ENCODE assay signal across 15 cellular contexts in the genomic region with DNA sequence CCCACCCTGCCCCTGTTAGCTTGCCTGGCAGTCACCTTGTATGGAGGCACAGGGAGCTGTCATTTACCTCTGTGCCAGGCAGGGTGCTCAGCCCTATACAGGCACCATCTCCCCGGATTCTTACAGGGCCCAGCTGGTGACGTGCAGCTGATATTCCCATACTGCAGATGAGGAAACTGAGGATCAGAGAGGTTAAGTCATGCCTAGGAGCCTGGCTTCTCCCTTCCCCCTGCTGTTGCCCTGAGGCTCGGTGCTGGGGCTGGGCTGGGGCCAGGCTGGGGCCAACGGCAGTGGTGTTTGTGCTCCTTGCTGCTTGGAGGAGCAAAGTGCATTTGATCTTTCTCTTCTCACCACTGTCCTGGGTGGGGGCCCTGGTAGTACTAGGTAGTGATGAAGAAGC. TPM values are rescaled to one million over a fixed set of nuclear protein-coding genes. Genes with fewer than 3 reads are reported as not detected.
DNase-seq lines count a peak whose midpoint lies in the region; ATAC-seq and TF ChIP-seq lines count a peak whose summit lies in the region.
"Had no signal": no experiment of that assay in that cellular context is flagged by ENCODE, and none has a peak within 500 bp of the region (broad histone marks: within the 10 kb centered on the region; RNA-seq: fewer than 3 reads in every experiment).

No MANE protein-coding gene starts in this region.

- H3K9me3 Mint-ChIP-seq in activated naive CD4-positive, alpha-beta T cell treated with anti-CD3 and anti-CD28 coated beads, Interleukin-2, amount 10 ng/mL, durations not matched to agents 7 days and 5 days = no peaks in the 10 kb centered on the region
- no peaks in the 10 kb centered on the region for H3K9me3 Mint-ChIP-seq in Calu3 (ENCODE audit: low read depth, unreplicated experiment)

- no peak overlapping the region for H2BK120ac ChIP-seq in neuronal stem cell (ENCODE audit: low read depth, low read length)

- H3K18ac ChIP-seq in neuronal stem cell (ENCODE audit: low read length) = no peak overlapping the region

- peak overlapping the region; percentile 59 to 63 (median 62) for H3K27ac ChIP-seq in Peyer's patch
- H3K27ac ChIP-seq in esophagus squamous epithelium = peak overlapping the region; percentile 77 to 91 (median 87)
- no peak overlapping the region for H3K27ac ChIP-seq in neuronal stem cell (replicated peaks; ENCODE audit: low read length)
- H3K27ac ChIP-seq in thoracic aorta = peak overlapping the region; percentile 85 to 94
- no peak overlapping the region for H3K27ac ChIP-seq in PC-3 (ENCODE audit: low read length)
- H3K27ac ChIP-seq in osteoblast (ENCODE audit: low read depth, low read length) = no peak overlapping the region
- H3K27ac ChIP-seq: neutrophil, PC-9, right lobe of liver had no signal

- H3K27ac Mint-ChIP-seq in activated naive CD4-positive, alpha-beta T cell treated with anti-CD3 and anti-CD28 coated beads, Interleukin-2, amount 10 ng/mL, durations not matched to agents 7 days and 5 days = no peak overlapping the region
- no peak overlapping the region for H3K27ac Mint-ChIP-seq in Calu3 (ENCODE audit: unreplicated experiment)

- no peaks in the 10 kb centered on the region for H3K4me1 Mint-ChIP-seq in activated naive CD4-positive, alpha-beta T cell treated with anti-CD3 and anti-CD28 coated beads, Interleukin-2, amount 10 ng/mL, durations not matched to agents 7 days and 5 days
- H3K4me1 Mint-ChIP-seq in Calu3 (ENCODE audit: low read depth, unreplicated experiment) = peaks cover 8% of the 10 kb centered on the region

- peaks cover 16% of the 10 kb centered on the region for H3K27me3 Mint-ChIP-seq in activated naive CD4-positive, alpha-beta T cell treated with anti-CD3 and anti-CD28 coated beads, Interleukin-2, amount 10 ng/mL, durations not matched to agents 7 days and 5 days
- no peaks in the 10 kb centered on the region for H3K27me3 Mint-ChIP-seq in Calu3 (ENCODE audit: unreplicated experiment)

- no peak overlapping the region for H2BK5ac ChIP-seq in neuronal stem cell (ENCODE audit: low read length)

- H3K4me3 ChIP-seq in Peyer's patch (no peak overlapping the region), esophagus squamous epithelium (no peak overlapping the region), neuronal stem cell (ENCODE audit: low read length in 2 of 2) (no peak overlapping the region), thoracic aorta (no peak overlapping the region), PC-3 (ENCODE audit: low read length) (no peak overlapping the region), osteoblast (ENCODE audit: insufficient read depth, low read length) (no peak overlapping the region)
- H3K4me3 ChIP-seq: PC-9, right lobe of liver had no signal

- H2AFZ ChIP-seq in neuronal stem cell (ENCODE audit: low read length) (no peak overlapping the region), PC-3 (ENCODE audit: low read length) (no peak overlapping the region), osteoblast (ENCODE audit: low read length) (no peak overlapping the region)
- H2AFZ ChIP-seq: PC-9 had no signal

- BruUV-seq in Calu3 (replicated peaks; lab: Mats Ljungman, UMichigan) (no TSS peak), PC-3 (replicated peaks; lab: Mats Ljungman, UMichigan) (no TSS peak)

- no peak overlapping the region for H3K4me3 Mint-ChIP-seq in activated naive CD4-positive, alpha-beta T cell treated with anti-CD3 and anti-CD28 coated beads, Interleukin-2, amount 10 ng/mL, durations not matched to agents 7 days and 5 days
- no peak overlapping the region for H3K4me3 Mint-ChIP-seq in Calu3 (ENCODE audit: low read depth, unreplicated experiment)

- no peaks in the 10 kb centered on the region for H3K27me3 ChIP-seq in Peyer's patch
- H3K27me3 ChIP-seq in esophagus squamous epithelium = no peaks in the 10 kb centered on the region
- H3K27me3 ChIP-seq in neuronal stem cell (ENCODE audit: control insufficient read depth in 3 of 3, insufficient read depth in 3 of 3, low read depth in 1 of 3, low read length in 3 of 3) = no peaks in the 10 kb centered on the region
- H3K27me3 ChIP-seq in thoracic aorta (replicated peaks; ENCODE audit: insufficient read depth) = no peaks in the 10 kb centered on the region
- H3K27me3 ChIP-seq in PC-3 (ENCODE audit: low read length) = no peaks in the 10 kb centered on the region
- H3K27me3 ChIP-seq in osteoblast (ENCODE audit: insufficient read depth, low read length) = no peaks in the 10 kb centered on the region
- H3K27me3 ChIP-seq: neutrophil, right lobe of liver had no signal

- H3K4me2 ChIP-seq in neuronal stem cell (ENCODE audit: insufficient read depth, low read length, poor library complexity, severe bottlenecking) (no peak overlapping the region), PC-3 (ENCODE audit: low read length) (no peak overlapping the region), osteoblast (ENCODE audit: insufficient read depth, low read length) (no peak overlapping the region)

- H3K9ac ChIP-seq in neuronal stem cell (ENCODE audit: low read depth, low read length, poor library complexity) = no peak overlapping the region
- H3K9ac ChIP-seq in PC-3 (ENCODE audit: low read length) = no peak overlapping the region

- TF ChIP-seq CTCF in Peyer's patch (IDR thresholded peaks at IDR 0.05) (no peak), esophagus squamous epithelium (IDR thresholded peaks at IDR 0.05) (no peak), thoracic aorta (IDR thresholded peaks at IDR 0.05) (no peak), Calu3 (IDR thresholded peaks at IDR 0.05; ENCODE audit: unreplicated experiment) (no peak), PC-3 (conservative IDR thresholded peaks at IDR 0.05; ENCODE audit: low read depth, low read length) (no peak), osteoblast (IDR thresholded peaks at IDR 0.05; ENCODE audit: extremely low read depth, low read depth, low read length) (no peak)

- no peak overlapping the region for H3K4ac ChIP-seq in neuronal stem cell (ENCODE audit: low read length)

- H4K8ac ChIP-seq in neuronal stem cell (ENCODE audit: low read depth, low read length) = peak overlapping the region; percentile 82

- DNase-seq in Peyer's patch (peak in 1 of 3 donors; percentile 53), esophagus squamous epithelium (lab: John Stamatoyannopoulos, UW) (no peak), neuronal stem cell (ENCODE audit: low spot score) (no peak), thoracic aorta (ENCODE audit: low spot score) (no peak), Calu3 (no peak), PC-3 (no peak), osteoblast (ENCODE audit: insufficient read length, low spot score, missing footprints) (no peak)
- DNase-seq in activated naive CD4-positive, alpha-beta T cell treated with anti-CD3 and anti-CD28 coated beads, Interleukin-2, amount 10 ng/mL, durations not matched to agents 7 days and 5 days = no peak
- DNase-seq: caudate nucleus, NCI-H146, right lobe of liver, T-helper 9 cell had no signal

- no peaks in the 10 kb centered on the region for H4K20me1 ChIP-seq in PC-3 (ENCODE audit: low read length)
- H4K20me1 ChIP-seq in osteoblast (ENCODE audit: insufficient read depth, low read length) = no peaks in the 10 kb centered on the region

- no peaks in the 10 kb centered on the region for H3F3A ChIP-seq in PC-3 (ENCODE audit: low read length, unreplicated experiment)

- H3K4me1 ChIP-seq in Peyer's patch (peaks cover 0 to 21% (median 3%) of the 10 kb centered on the region in 4 donors), esophagus squamous epithelium (peaks cover 20 to 84% (median 55%) of the 10 kb centered on the region in 3 donors), neuronal stem cell (ENCODE audit: control insufficient read depth in 2 of 2, insufficient read depth in 1 of 2, low read depth in 1 of 2, low read length in 2 of 2) (peaks cover 5 to 7% of the 10 kb centered on the region in 2 donors), thoracic aorta (ENCODE audit: control insufficient read depth in 1 of 2, low read depth in 2 of 2) (peaks cover 47 to 68% of the 10 kb centered on the region in 2 donors), PC-3 (ENCODE audit: insufficient read depth, low read length) (0 out of 2 replicates have a peak, but pooled peaks cover 3% of the 10 kb centered on the region), osteoblast (ENCODE audit: insufficient read depth, low read length) (peaks cover 24% of the 10 kb centered on the region)
- H3K4me1 ChIP-seq: right lobe of liver had no signal

- no peak overlapping the region for H2BK12ac ChIP-seq in neuronal stem cell (ENCODE audit: low read length)

- H4K91ac ChIP-seq in neuronal stem cell (ENCODE audit: low read depth, low read length, poor library complexity) = no peak overlapping the region

- POLR2A ChIA-PET in PC-3 (lab: Charles Lee; ENCODE audit: unreplicated experiment) = interaction anchor here (0.6 kb wide), 1 partner anchor 10 kb away, joined by 6 read pairs; no protein-coding TSS in a partner anchor

- peak overlapping the region; percentile 55 for H3K23ac ChIP-seq in neuronal stem cell (ENCODE audit: low read depth, low read length, poor library complexity)

- CTCF ChIA-PET in activated naive CD4-positive, alpha-beta T cell treated with anti-CD3 and anti-CD28 coated beads, Interleukin-2, amount 10 ng/mL, durations not matched to agents 7 days and 5 days (lab: Charles Lee) = interaction anchor here (1.0 kb wide), 1 partner anchor 59 kb away, joined by 3 read pairs; no protein-coding TSS in a partner anchor
- CTCF ChIA-PET in Calu3 (lab: Charles Lee) = interaction anchor here (0.6 to 0.8 kb wide), 3 partner anchors 12 to 556 kb away, joined by 4 to 7 read pairs (median 4); no protein-coding TSS in a partner anchor
- CTCF ChIA-PET in PC-3 (lab: Charles Lee) = no interaction called here

- TF ChIP-seq POLR2A in Peyer's patch (IDR thresholded peaks at IDR 0.05) (no peak), esophagus squamous epithelium (IDR thresholded peaks at IDR 0.05) (no peak)

- H3K9me2 ChIP-seq in PC-3 (replicated peaks; ENCODE audit: low read length) = no peaks in the 10 kb centered on the region

- H3K79me1 ChIP-seq in neuronal stem cell (ENCODE audit: low read depth, low read length) = no peaks in the 10 kb centered on the region

- ATAC-seq in thoracic aorta (ENCODE audit: insufficient number of reproducible peaks, low FRiP score, low read depth) (no peak), PC-3 (no peak)
- ATAC-seq: SK-N-SH treated with all-trans-retinoic acid at 6 μM for 48 hours had no signal

- intact Hi-C loops in esophagus squamous epithelium (cut with DNase I) = no loop called here
- intact Hi-C loops in Calu3 (cut with micrococcal nuclease; ENCODE audit: unreplicated experiment) = no loop called here
- intact Hi-C loops in PC-3 (cut with micrococcal nuclease) = no loop called here

- no peak overlapping the region for H2BK15ac ChIP-seq in neuronal stem cell (ENCODE audit: low read length)

- no peaks in the 10 kb centered on the region for H3K36me3 Mint-ChIP-seq in activated naive CD4-positive, alpha-beta T cell treated with anti-CD3 and anti-CD28 coated beads, Interleukin-2, amount 10 ng/mL, durations not matched to agents 7 days and 5 days
- H3K36me3 Mint-ChIP-seq in Calu3 (ENCODE audit: insufficient read depth, unreplicated experiment) = no peaks in the 10 kb centered on the region

- H3K36me3 ChIP-seq in Peyer's patch = no peaks in the 10 kb centered on the region
- H3K36me3 ChIP-seq in esophagus squamous epithelium = no peaks in the 10 kb centered on the region
- H3K36me3 ChIP-seq in neuronal stem cell (replicated peaks in 1 of 2; ENCODE audit: control insufficient read depth in 2 of 2, insufficient read depth in 2 of 2, low read length in 2 of 2) = no peaks in the 10 kb centered on the region
- no peaks in the 10 kb centered on the region for H3K36me3 ChIP-seq in thoracic aorta
- no peaks in the 10 kb centered on the region for H3K36me3 ChIP-seq in PC-3 (ENCODE audit: low read depth, low read length)
- H3K36me3 ChIP-seq in osteoblast (ENCODE audit: insufficient read depth, low read length) = no peaks in the 10 kb centered on the region
- H3K36me3 ChIP-seq: neutrophil, right lobe of liver had no signal

- no peaks in the 10 kb centered on the region for H3K9me3 ChIP-seq in Peyer's patch
- no peaks in the 10 kb centered on the region for H3K9me3 ChIP-seq in esophagus squamous epithelium
- no peaks in the 10 kb centered on the region for H3K9me3 ChIP-seq in neuronal stem cell (replicated peaks in 1 of 2; ENCODE audit: control insufficient read depth in 2 of 2, insufficient read depth in 1 of 2, low read depth in 1 of 2, low read length in 2 of 2)
- no peaks in the 10 kb centered on the region for H3K9me3 ChIP-seq in thoracic aorta
- H3K9me3 ChIP-seq in PC-3 (ENCODE audit: low read length) = no peaks in the 10 kb centered on the region
- H3K9me3 ChIP-seq in osteoblast (ENCODE audit: low read depth, low read length) = no peaks in the 10 kb centered on the region
- H3K9me3 ChIP-seq: neutrophil, right lobe of liver had no signal

- H3K14ac ChIP-seq in neuronal stem cell (ENCODE audit: low read length) = peak overlapping the region; percentile 21

- WGBS in esophagus squamous epithelium, 2 donors = 100% methylated on average over 1 of the region's 4 CpGs; no CpG with 5 or more reads in 1 of the 2 donors
- WGBS in neuronal stem cell (ENCODE audit: extremely low coverage in 2 of 2, insufficient read length in 2 of 2, insufficient replicate concordance in 1 of 2), 2 donors = no CpG with 5 or more reads among the region's 4 CpGs

- H3K79me2 ChIP-seq in PC-3 (ENCODE audit: low read length) (no peaks in the 10 kb centered on the region), osteoblast (ENCODE audit: insufficient read depth, low read length) (no peaks in the 10 kb centered on the region)

- H2AK5ac ChIP-seq in neuronal stem cell (ENCODE audit: low read depth, low read length) = peak overlapping the region; percentile 74

RNA-seq across cellular contexts. Expression of gene IL34, which starts 54.8 kb away (rescaled TPM):
- total RNA-seq in Peyer's patch (10 to 100 TPM in 1 of 4 donors, 1 to 10 TPM in 3; 1.6 to 23.1 (median 2.6) TPM), esophagus squamous epithelium (10 to 100 TPM in 2 of 4 donors, 1 to 10 TPM in 2; 3.2 to 26.6 (median 9.1) TPM), thoracic aorta (10 to 100 TPM; 11.9 to 55.6 TPM), Calu3 (2022) (0.35 and 0.39 TPM in 2 replicates), PC-3 (2014; rRNA removed) (not detected in 2 replicates), osteoblast (5.6 and 9.4 TPM in 2 replicates)
- not detected for polyA plus RNA-seq in neuronal stem cell (2013, experiment 1 of 2)
- polyA plus RNA-seq in neuronal stem cell (2013, experiment 2 of 2) = 0.03 TPM
- total RNA-seq: PC-9 had no signal

Comparison
In these comparisons a context has a peak if more than half of its experiments do, and no peak if none do; other contexts are left out.
1. H3K27ac ChIP-seq: peak in Peyer's patch (4 of 4), esophagus squamous epithelium (4 of 4) and thoracic aorta (2 of 2); none in neuronal stem cell (single experiment), PC-3 (single experiment) and osteoblast (single experiment).